In the genomic region with DNA sequence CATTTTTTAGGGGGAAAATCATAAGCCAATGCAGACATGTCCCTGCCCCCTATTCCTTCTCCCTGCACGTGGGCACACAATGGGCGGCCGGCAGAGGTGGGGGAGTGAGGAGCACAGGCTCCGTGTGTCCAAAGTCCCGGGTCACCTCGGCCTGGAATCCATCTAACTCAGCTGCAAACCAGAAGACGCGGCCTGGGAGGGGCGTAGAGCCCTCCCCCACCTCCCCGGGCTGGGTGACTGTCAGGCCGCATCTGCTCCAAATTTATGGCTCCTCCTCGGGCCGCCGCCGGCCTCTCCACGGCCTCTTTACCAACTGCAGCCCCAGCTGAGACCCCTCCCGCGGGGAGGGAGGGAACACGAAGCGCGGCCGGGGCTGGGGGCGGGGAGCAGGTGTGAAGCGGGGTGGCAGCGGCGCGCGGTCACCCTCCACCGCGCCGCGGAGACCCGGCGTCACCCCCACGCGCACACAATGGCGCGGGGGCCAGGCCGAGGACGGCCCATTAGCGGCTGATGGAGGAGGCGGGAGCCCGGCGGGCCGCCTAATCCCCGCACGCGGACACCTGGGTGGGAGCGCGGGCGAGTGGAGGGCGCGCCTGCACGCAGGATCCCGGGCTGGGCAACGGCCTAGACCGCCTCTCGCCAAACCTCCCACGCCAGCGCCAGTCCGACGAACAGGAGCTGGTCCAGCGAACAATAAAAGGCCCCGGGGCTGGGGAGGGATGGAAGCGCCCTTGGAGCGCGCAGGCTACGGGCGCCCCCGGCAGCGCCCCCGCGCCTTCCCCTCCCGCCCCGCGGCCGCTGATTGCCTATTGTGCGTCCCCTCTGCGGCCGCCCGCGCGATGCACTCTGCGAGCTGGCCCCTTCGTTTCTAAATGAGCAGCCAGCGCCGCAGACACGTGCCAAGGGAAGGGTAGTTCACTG, we compare ENCODE assay signal across 9 cellular contexts. TPM values are rescaled to one million over a fixed set of nuclear protein-coding genes. Genes with fewer than 3 reads are reported as not detected.
DNase-seq lines count a peak whose midpoint lies in the region; ATAC-seq, FAIRE-seq and TF ChIP-seq lines count a peak whose summit lies in the region.
"Had no signal": no experiment of that assay in that cellular context is flagged by ENCODE, and none has a peak within 500 bp of the region (broad histone marks: within the 10 kb centered on the region; RNA-seq: fewer than 3 reads in every experiment).

No MANE protein-coding gene starts in this region.

- H3K27me3 ChIP-seq in cardiac muscle cell (peaks cover 90% of the 10 kb centered on the region), GM12878 (replicated peaks in 1 of 2; ENCODE audit: control insufficient read depth in 2 of 2, insufficient read depth in 2 of 2, low read length in 1 of 2) (peaks cover 16 to 28% of the 10 kb centered on the region in 2 experiments), aorta (ENCODE audit: control insufficient read depth in 1 of 2, insufficient read depth in 2 of 2, low read length in 1 of 2) (peaks cover 0 to 3% of the 10 kb centered on the region in 2 donors)

- H4K20me1 ChIP-seq in GM12878 (ENCODE audit: control insufficient read depth, insufficient read depth) = no peaks in the 10 kb centered on the region

- in situ Hi-C loops in GM12878 (cut with MboI) = loop anchor here (5.0 to 25.0 kb wide), 2 partner anchors 167 to 427 kb away; partner anchors contain the start of genes OR8B4, SIAE and SPA17

- H3K9ac ChIP-seq in GM12878 (ENCODE audit: control insufficient read depth, insufficient read depth, low read length) = no peak overlapping the region

- 18% methylated on average over 44 of the region's 88 CpGs for WGBS in GM12878 (ENCODE audit: insufficient coverage, insufficient replicate concordance, low lambda C conversion rate, missing lambda C conversion rate)
- WGBS in aorta, 2 donors = 1 to 2% methylated on average over 67 to 88 of the region's 88 CpGs

- H3K4me3 ChIP-seq in cardiac muscle cell = peak overlapping the region; percentile 41
- H3K4me3 ChIP-seq in GM12878 = no peak overlapping the region
- H3K4me3 ChIP-seq in aorta (ENCODE audit: low read length in 2 of 2) = peak overlapping the region; percentile 21 to 42

- H3K4me1 ChIP-seq in cardiac muscle cell (ENCODE audit: low read depth) (no peaks in the 10 kb centered on the region), GM12878 (ENCODE audit: control insufficient read depth, insufficient read depth, low read length) (no peaks in the 10 kb centered on the region), aorta (ENCODE audit: control insufficient read depth in 1 of 2, insufficient read depth in 2 of 2, low read length in 2 of 2) (no peaks in the 10 kb centered on the region)

- H3K27ac ChIP-seq in cardiac muscle cell (no peak overlapping the region), GM12878 (ENCODE audit: control insufficient read depth, insufficient read depth) (no peak overlapping the region), aorta (ENCODE audit: low read depth in 1 of 2, low read length in 2 of 2) (no peak overlapping the region)

- H3K36me3 ChIP-seq in cardiac muscle cell (no peaks in the 10 kb centered on the region), GM12878 (ENCODE audit: control insufficient read depth in 2 of 2, insufficient read depth in 2 of 2, low read length in 1 of 2) (no peaks in the 10 kb centered on the region), aorta (ENCODE audit: control insufficient read depth in 1 of 2, insufficient read depth in 2 of 2, low read length in 1 of 2) (no peaks in the 10 kb centered on the region)

- H3K9me3 ChIP-seq in cardiac muscle cell (ENCODE audit: low read depth) = no peaks in the 10 kb centered on the region
- H3K9me3 ChIP-seq in GM12878 (replicated peaks; ENCODE audit: control insufficient read depth, insufficient read depth, low read length) = no peaks in the 10 kb centered on the region
- no peaks in the 10 kb centered on the region for H3K9me3 ChIP-seq in aorta (ENCODE audit: control insufficient read depth, low read length)

- H2AFZ ChIP-seq in GM12878 (ENCODE audit: control insufficient read depth, low read depth, low read length) = no peak overlapping the region

- ATAC-seq in GM12878 (no peak), memory B cell (ENCODE audit: low read depth) (peak; percentile 7), aorta (ENCODE audit: low FRiP score) (no peak), GM21367 (IDR thresholded peaks at IDR 0.05; ENCODE audit: unreplicated experiment) (no peak), HG03175 (IDR thresholded peaks at IDR 0.05; ENCODE audit: unreplicated experiment) (no peak)
- ATAC-seq: activated naive CD4-positive, alpha-beta T cell treated with anti-CD3 and anti-CD28 coated beads, Interleukin-2, amount 50 U/mL, for 72 hours had no signal

- POLR2A ChIA-PET in GM12878 (lab: Charles Lee) = no interaction called here

- CTCF ChIA-PET in GM12878 (lab: Yijun Ruan, JAX) = interaction anchor here (0.6 to 7.1 kb wide), 7 partner anchors 10 to 195 kb away, joined by 3 to 102 read pairs (median 4); partner anchors contain the start of gene MSANTD2

- H3K4me2 ChIP-seq in GM12878 (ENCODE audit: control insufficient read depth, insufficient read depth) = peak overlapping the region; percentile 47; the same call in 1 of the 2 replicates

- intact Hi-C loops in cardiac septum (cut with DNase I) = loop anchor here (5.0 kb wide), 1 partner anchor 77 kb away; the partner anchor contains the start of gene ESAM
- intact Hi-C loops in GM12878 (cut with micrococcal nuclease; ENCODE audit: unreplicated experiment) = loop anchor here (5.0 kb wide), 1 partner anchor 422 kb away; no protein-coding TSS in a partner anchor
- intact Hi-C loops in aorta (cut with DNase I) = loop anchor here (5.0 to 10.0 kb wide), 5 partner anchors 37 to 192 kb away; partner anchors contain the start of genes ESAM (in 2 of the 2) and MSANTD2 (in 2 of the 2)

- no peak for TF ChIP-seq EP300 in GM12878 (IDR thresholded peaks at IDR 0.05; ENCODE audit: borderline replicate concordance in 1 of 2, control insufficient read depth in 1 of 2, low read depth in 2 of 2, low read length in 2 of 2)

- no peak for TF ChIP-seq POLR2A in GM12878 (IDR thresholded peaks at IDR 0.05; ENCODE audit: low read depth, low read length)

- peak in 1 of 2 donors; percentile 36 for DNase-seq in cardiac muscle cell (ENCODE audit: low read depth in 1 of 2, low spot score in 1 of 2)
- no peak for DNase-seq in cardiac septum (ENCODE audit: low spot score)
- DNase-seq in GM12878 (ENCODE audit: low read depth, low spot score) = no peak
- DNase-seq in memory B cell (ENCODE audit: low spot score in 2 of 2) = no peak
- no peak for DNase-seq in aorta
- no peak for DNase-seq in DMS153 treated with DMSO at 0.1 percent for 48 hours (lab: John Stamatoyannopoulos, UW; ENCODE audit: unreplicated experiment)

- H3K27ac Mint-ChIP-seq in memory B cell = no peak overlapping the region

- H3K79me2 ChIP-seq in GM12878 (ENCODE audit: control insufficient read depth, insufficient read depth, low read length) = no peaks in the 10 kb centered on the region

- RAD21 ChIA-PET in GM12878 (lab: Charles Lee; ENCODE audit: unreplicated experiment) = interaction anchor here (3.3 kb wide), 1 partner anchor 169 kb away, joined by 33 read pairs; no protein-coding TSS in a partner anchor

- H3K36me3 Mint-ChIP-seq in memory B cell = no peaks in the 10 kb centered on the region

- no peak for TF ChIP-seq RAD21 in GM12878 (IDR thresholded peaks at IDR 0.05; ENCODE audit: insufficient read depth, low read depth, low read length)

- BruUV-seq in GM12878 (replicated peaks; lab: Mats Ljungman, UMichigan) = no TSS peak

- FAIRE-seq in GM12878 (lab: Jason Lieb, UNC) = no peak

- SMC1A ChIA-PET in GM12878 (lab: Charles Lee; ENCODE audit: uncharacterized antibody, unreplicated experiment) = no interaction called here

- peaks cover 34% of the 10 kb centered on the region for H3K27me3 Mint-ChIP-seq in memory B cell

- peaks cover 6% of the 10 kb centered on the region for H3K4me1 Mint-ChIP-seq in memory B cell

- peak overlapping the region; percentile 63 for H3K4me3 Mint-ChIP-seq in memory B cell

- no peak for TF ChIP-seq CTCF in cardiac muscle cell (IDR thresholded peaks at IDR 0.05; ENCODE audit: low read depth, low read length)
- no peak for TF ChIP-seq CTCF in GM12878 (IDR thresholded peaks at IDR 0.05 in 2 of 3, conservative IDR thresholded peaks at IDR 0.05 in 1 of 3; ENCODE audit: control insufficient read depth in 2 of 3, extremely low read depth in 1 of 3, insufficient read depth in 1 of 3, low read depth in 3 of 3, low read length in 3 of 3)

- H3K9me3 Mint-ChIP-seq in memory B cell = no peaks in the 10 kb centered on the region
- H3K9me3 Mint-ChIP-seq: activated naive CD4-positive, alpha-beta T cell treated with anti-CD3 and anti-CD28 coated beads, Interleukin-2, amount 50 U/mL, for 72 hours had no signal

RNA-seq across cellular contexts. Expression of gene ROBO3, which starts 25.9 kb away (rescaled TPM):
- total RNA-seq in cardiac muscle cell = 7.1 and 10.3 TPM in 2 replicates
- 2.6 and 6.0 TPM in 2 replicates for polyA plus RNA-seq in cardiac muscle cell
- 5.1 TPM for total RNA-seq in cardiac septum
- 0.42 and 0.81 TPM in 2 replicates for total RNA-seq in GM12878 (2013; cell fraction: nucleolus; rRNA removed)
- total RNA-seq in GM12878 (2014; rRNA removed) = 0.23 and 0.65 TPM in 2 replicates
- total RNA-seq in GM12878 (2014; rRNA removed; fragmentation: Illumina TruSeq; extraction: Trizol) = 0.31 TPM in 1 of 2 replicates, not detected in the other
- total RNA-seq in GM12878 (2021) = 0.24 and 0.36 TPM in 2 replicates
- 0.35 TPM for polyA plus RNA-seq in GM12878 (2011; ENCODE audit: low read depth)
- 0.18 and 0.32 TPM in 2 replicates for polyA plus RNA-seq in GM12878 (2011; rRNA removed)
- 0.13 and 0.47 TPM in 2 replicates for polyA plus RNA-seq in GM12878 (2011; cell fraction: cytosol; rRNA removed)
- polyA plus RNA-seq in GM12878 (2011; cell fraction: nucleus; rRNA removed) = 1.7 and 1.9 TPM in 2 replicates
- polyA plus RNA-seq in GM12878 (2012) = 1.1 and 1.4 TPM in 2 replicates
- 0.10 TPM in 1 of 2 replicates, not detected in the other for polyA plus RNA-seq in GM12878 (2014; fragmentation: Illumina TruSeq; extraction: Trizol)
- not detected for polyA plus RNA-seq in GM12878 (2014; fragmentation: Nextera tagmentation; extraction: Ambion mirVana)
- polyA plus RNA-seq in GM12878 (2014; rRNA removed) = 0.63 and 0.67 TPM in 2 replicates
- under 1 TPM; 0.31 to 0.63 TPM for polyA plus RNA-seq in GM12878 (2016; fragmentation: Nextera tagmentation; extraction: Ambion mirVana)
- not detected in 2 replicates for polyA minus RNA-seq in GM12878 (2011; rRNA and poly(A)+ RNA removed)
- polyA minus RNA-seq in GM12878 (2011; cell fraction: cytosol; rRNA and poly(A)+ RNA removed) = not detected in 2 replicates
- 0.12 and 0.19 TPM in 2 replicates for polyA minus RNA-seq in GM12878 (2011; cell fraction: nucleus; rRNA and poly(A)+ RNA removed)
- total RNA-seq in aorta = 10 to 100 TPM; 15.7 to 63.0 TPM
- 10 to 100 TPM in 1 of 2 donors, 1 to 10 TPM in 1; 2.1 to 19.7 TPM for polyA plus RNA-seq in aorta

RNA-seq across cellular contexts. Expression of gene MSANTD2, which starts 39.1 kb away (rescaled TPM):
- 13.1 and 18.0 TPM in 2 replicates for total RNA-seq in cardiac muscle cell
- 7.8 and 10.9 TPM in 2 replicates for polyA plus RNA-seq in cardiac muscle cell
- 5.3 TPM for total RNA-seq in cardiac septum
- total RNA-seq in GM12878 (2013; cell fraction: nucleolus; rRNA removed) = 9.9 and 13.0 TPM in 2 replicates
- 12.0 and 13.7 TPM in 2 replicates for total RNA-seq in GM12878 (2014; rRNA removed)
- total RNA-seq in GM12878 (2014; rRNA removed; fragmentation: Illumina TruSeq; extraction: Trizol) = 10.6 and 11.2 TPM in 2 replicates
- 8.7 and 9.0 TPM in 2 replicates for total RNA-seq in GM12878 (2021)
- 3.1 TPM for polyA plus RNA-seq in GM12878 (2011; ENCODE audit: low read depth)
- polyA plus RNA-seq in GM12878 (2011; rRNA removed) = 7.2 and 10.4 TPM in 2 replicates
- 3.4 and 3.9 TPM in 2 replicates for polyA plus RNA-seq in GM12878 (2011; cell fraction: cytosol; rRNA removed)
- 12.3 and 14.2 TPM in 2 replicates for polyA plus RNA-seq in GM12878 (2011; cell fraction: nucleus; rRNA removed)
- 3.2 and 5.0 TPM in 2 replicates for polyA plus RNA-seq in GM12878 (2012)
- 11.6 and 17.5 TPM in 2 replicates for polyA plus RNA-seq in GM12878 (2014; fragmentation: Illumina TruSeq; extraction: Trizol)
- 1 to 10 TPM; 3.0 to 4.1 TPM for polyA plus RNA-seq in GM12878 (2014; fragmentation: Nextera tagmentation; extraction: Ambion mirVana)
- polyA plus RNA-seq in GM12878 (2014; rRNA removed) = 12.4 and 13.8 TPM in 2 replicates
- polyA plus RNA-seq in GM12878 (2016; fragmentation: Nextera tagmentation; extraction: Ambion mirVana) = 1 to 10 TPM; 6.4 to 7.0 TPM
- polyA minus RNA-seq in GM12878 (2011; rRNA and poly(A)+ RNA removed) = 1.8 and 1.9 TPM in 2 replicates
- 3.6 and 4.0 TPM in 2 replicates for polyA minus RNA-seq in GM12878 (2011; cell fraction: cytosol; rRNA and poly(A)+ RNA removed)
- 5.3 and 9.5 TPM in 2 replicates for polyA minus RNA-seq in GM12878 (2011; cell fraction: nucleus; rRNA and poly(A)+ RNA removed)
- 10 to 100 TPM; 21.5 to 23.6 TPM for total RNA-seq in aorta
- 10 to 100 TPM in 1 of 2 donors, 1 to 10 TPM in 1; 6.3 to 18.0 TPM for polyA plus RNA-seq in aorta

RNA-seq across cellular contexts. Expression of gene ROBO4, which starts 58.4 kb away (rescaled TPM):
- total RNA-seq in cardiac muscle cell (0.74 and 2.4 TPM in 2 replicates), cardiac septum (15.9 TPM), GM12878 (2014; rRNA removed) (not detected in 2 replicates), GM12878 (2014; rRNA removed; fragmentation: Illumina TruSeq; extraction: Trizol) (not detected in 2 replicates), GM12878 (2021) (0.21 TPM in 1 of 2 replicates, not detected in the other), aorta (10 to 100 TPM; 19.7 to 41.9 TPM)
- polyA plus RNA-seq in cardiac muscle cell (0.21 and 0.46 TPM in 2 replicates), GM12878 (2011; rRNA removed) (not detected in 2 replicates), GM12878 (2014; fragmentation: Illumina TruSeq; extraction: Trizol) (not detected in 2 replicates), GM12878 (2014; fragmentation: Nextera tagmentation; extraction: Ambion mirVana) (not detected), GM12878 (2014; rRNA removed) (not detected in 2 replicates), GM12878 (2016; fragmentation: Nextera tagmentation; extraction: Ambion mirVana) (not detected), aorta (1 to 10 TPM; 2.4 to 2.8 TPM)
- not detected in 2 replicates for total RNA-seq in GM12878 (2013; cell fraction: nucleolus; rRNA removed)
- polyA plus RNA-seq in GM12878 (2011; ENCODE audit: low read depth) = not detected
- polyA plus RNA-seq in GM12878 (2011; cell fraction: cytosol; rRNA removed) = not detected in 2 replicates
- not detected in 2 replicates for polyA plus RNA-seq in GM12878 (2011; cell fraction: nucleus; rRNA removed)
- not detected in 2 replicates for polyA plus RNA-seq in GM12878 (2012)
- not detected in 2 replicates for polyA minus RNA-seq in GM12878 (2011; rRNA and poly(A)+ RNA removed)
- polyA minus RNA-seq in GM12878 (2011; cell fraction: cytosol; rRNA and poly(A)+ RNA removed) = not detected in 2 replicates
- polyA minus RNA-seq in GM12878 (2011; cell fraction: nucleus; rRNA and poly(A)+ RNA removed) = not detected in 2 replicates
- total RNA-seq: activated naive CD4-positive, alpha-beta T cell treated with anti-CD3 and anti-CD28 coated beads, Interleukin-2, amount 50 U/mL, for 72 hours had no signal
